Comparison of ENCODE assay signal across 8 cellular contexts in genomic region chr1:182587666-182588438, GRCh38. TPM values are rescaled to one million over a fixed set of nuclear protein-coding genes. Genes with fewer than 3 reads are reported as not detected.
DNase-seq lines count a peak whose midpoint lies in the region; ATAC-seq and TF ChIP-seq lines count a peak whose summit lies in the region.

No MANE protein-coding gene starts in this region.

- peaks cover 62% of the 10 kb centered on the region for H3K4me1 Mint-ChIP-seq in activated T-cell treated with anti-CD3 and anti-CD28 coated beads, Interleukin-2, amount 50 U/mL, for 24 hours (ENCODE audit: low read depth)
- H3K4me1 Mint-ChIP-seq in activated CD4-positive, alpha-beta memory T cell treated with anti-CD3 and anti-CD28 coated beads, Interleukin-2, amount 10 ng/mL, durations not matched to agents 7 days and 5 days, result peaks cover 34% of the 10 kb centered on the region

- CTCF ChIA-PET in activated CD4-positive, alpha-beta memory T cell treated with anti-CD3 and anti-CD28 coated beads, Interleukin-2, amount 10 ng/mL, durations not matched to agents 7 days and 5 days (lab: Charles Lee), result interaction anchor here (0.8 to 5.2 kb wide), 10 partner anchors 10 to 252 kb away, joined by 3 to 49 read pairs (median 4); no protein-coding TSS in a partner anchor

- peaks cover 35% of the 10 kb centered on the region for H3K36me3 Mint-ChIP-seq in activated T-cell treated with anti-CD3 and anti-CD28 coated beads, Interleukin-2, amount 50 U/mL, for 24 hours (ENCODE audit: low read depth)
- peaks cover 27% of the 10 kb centered on the region for H3K36me3 Mint-ChIP-seq in activated CD4-positive, alpha-beta memory T cell treated with anti-CD3 and anti-CD28 coated beads, Interleukin-2, amount 10 ng/mL, durations not matched to agents 7 days and 5 days (ENCODE audit: low read depth)

- ATAC-seq in left colon, result peak; percentile 73

- POLR2A ChIA-PET in activated CD4-positive, alpha-beta memory T cell treated with anti-CD3 and anti-CD28 coated beads, Interleukin-2, amount 10 ng/mL, durations not matched to agents 7 days and 5 days (lab: Charles Lee), result interaction anchor here (0.7 to 2.6 kb wide), 7 partner anchors 11 to 506 kb away, joined by 3 to 13 read pairs (median 9); partner anchors contain the start of genes DHX9 and NPL

- H3K27ac ChIP-seq in tibial artery (peak overlapping the region in 1 of 2 donors; percentile 85), caudate nucleus (ENCODE audit: low read depth, low read length) (no peak overlapping the region)

- peaks cover 0 to 13% (median 0%) of the 10 kb centered on the region in 3 donors for H3K36me3 ChIP-seq in tibial artery

- no peak for DNase-seq in activated T-cell treated with anti-CD3 and anti-CD28 coated beads, Interleukin-2, amount 50 U/mL, for 24 hours
- DNase-seq in activated T-cell treated with anti-CD3 and anti-CD28 coated beads, Interleukin-2, amount 50 U/mL, for 48 hours, result no peak
- no peak for DNase-seq in activated CD4-positive, alpha-beta memory T cell treated with anti-CD3 and anti-CD28 coated beads, Interleukin-2, amount 10 ng/mL, durations not matched to agents 7 days and 5 days
- no peak for DNase-seq in left colon
- no peak for DNase-seq in tibial artery
- no peak for DNase-seq in stimulated activated CD4-positive, alpha-beta T cell treated with anti-CD3 and anti-CD28 coated beads, Interleukin-12 subunit alpha, Interleukin-12 subunit beta, amount 100 ng/mL, for 4 hours
- DNase-seq in caudate nucleus (lab: John Stamatoyannopoulos, UW), result no peak
- DNase-seq in stimulated activated CD4-positive, alpha-beta T cell treated with anti-CD3 and anti-CD28 coated beads, Interleukin-1b, Interleukin-23, amount 100 ng/mL, for 48 hours, result no peak

- no peaks in the 10 kb centered on the region for H3K9me3 ChIP-seq in tibial artery

- peak overlapping the region; percentile 56 to 75 for H3K4me3 ChIP-seq in tibial artery

- no peaks in the 10 kb centered on the region for H3K27me3 ChIP-seq in tibial artery

- H3K27me3 Mint-ChIP-seq in activated T-cell treated with anti-CD3 and anti-CD28 coated beads, Interleukin-2, amount 50 U/mL, for 24 hours, result no peaks in the 10 kb centered on the region
- no peaks in the 10 kb centered on the region for H3K27me3 Mint-ChIP-seq in activated CD4-positive, alpha-beta memory T cell treated with anti-CD3 and anti-CD28 coated beads, Interleukin-2, amount 10 ng/mL, durations not matched to agents 7 days and 5 days

- peak overlapping the region; percentile 96 for H3K4me3 Mint-ChIP-seq in activated T-cell treated with anti-CD3 and anti-CD28 coated beads, Interleukin-2, amount 50 U/mL, for 24 hours
- peak overlapping the region; percentile 94 for H3K4me3 Mint-ChIP-seq in activated CD4-positive, alpha-beta memory T cell treated with anti-CD3 and anti-CD28 coated beads, Interleukin-2, amount 10 ng/mL, durations not matched to agents 7 days and 5 days

- intact Hi-C loops in left colon (cut with DNase I, micrococcal nuclease) (no loop called here), tibial artery (cut with DNase I; ENCODE audit: low total_unique reads) (loop anchor here (10.0 kb wide), 1 partner anchor 503 kb away; no protein-coding TSS in a partner anchor)

- peaks cover 0 to 36% (median 3%) of the 10 kb centered on the region in 4 donors for H3K4me1 ChIP-seq in tibial artery

- H3K27ac Mint-ChIP-seq in activated T-cell treated with anti-CD3 and anti-CD28 coated beads, Interleukin-2, amount 50 U/mL, for 24 hours, result peak overlapping the region; percentile 99
- H3K27ac Mint-ChIP-seq in activated CD4-positive, alpha-beta memory T cell treated with anti-CD3 and anti-CD28 coated beads, Interleukin-2, amount 10 ng/mL, durations not matched to agents 7 days and 5 days, result peak overlapping the region; percentile 94

- no peaks in the 10 kb centered on the region for H3K9me3 Mint-ChIP-seq in activated T-cell treated with anti-CD3 and anti-CD28 coated beads, Interleukin-2, amount 50 U/mL, for 24 hours
- peaks cover 2% of the 10 kb centered on the region for H3K9me3 Mint-ChIP-seq in activated CD4-positive, alpha-beta memory T cell treated with anti-CD3 and anti-CD28 coated beads, Interleukin-2, amount 10 ng/mL, durations not matched to agents 7 days and 5 days

- TF ChIP-seq CTCF in tibial artery (IDR thresholded peaks at IDR 0.05), result no peak

RNA-seq across cellular contexts. Expression of gene RNASEL, which starts 1.2 kb away (rescaled TPM):
- 1 to 10 TPM; 8.4 to 8.8 TPM for total RNA-seq in activated CD4-positive, alpha-beta memory T cell treated with anti-CD3 and anti-CD28 coated beads, Interleukin-2, amount 10 ng/mL, durations not matched to agents 7 days and 5 days
- 10 to 100 TPM; 13.2 to 22.3 TPM for total RNA-seq in left colon

RNA-seq across cellular contexts. Expression of gene RGS16, which starts 16.3 kb away (rescaled TPM):
- 1 to 10 TPM; 6.4 to 6.9 TPM for total RNA-seq in activated CD4-positive, alpha-beta memory T cell treated with anti-CD3 and anti-CD28 coated beads, Interleukin-2, amount 10 ng/mL, durations not matched to agents 7 days and 5 days
- total RNA-seq in left colon, result 1 to 10 TPM in 1 of 2 donors, under 1 TPM in 1; 0.64 to 1.1 TPM
